9 cellular contexts compared by ENCODE assay signal in the genomic region with DNA sequence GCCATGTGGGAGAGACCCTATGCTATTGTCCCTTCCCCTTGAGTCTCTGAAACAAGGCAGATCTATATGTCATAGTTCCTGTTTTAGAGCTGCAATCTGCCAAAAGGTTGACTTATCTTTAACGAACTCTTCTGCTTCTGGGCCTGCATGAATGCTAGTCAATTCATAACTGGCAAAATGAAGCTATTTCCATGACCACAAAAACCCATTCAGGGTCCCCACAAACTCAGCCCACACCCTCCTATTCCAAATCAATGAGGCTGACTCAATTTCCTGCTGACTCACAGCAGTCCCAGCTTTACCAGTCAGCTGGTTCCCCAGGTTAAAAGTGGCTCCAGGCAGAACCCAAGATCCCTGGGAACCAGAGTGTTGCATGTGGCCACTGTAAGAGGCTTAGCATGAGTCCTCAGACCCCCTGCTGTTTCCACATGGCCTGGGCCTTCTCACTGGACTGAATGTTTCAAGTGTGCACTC.
A peak's percentile ranks its signal among the peaks of the same experiment; 100 is the strongest.
DNase-seq lines count a peak whose midpoint lies in the region; ATAC-seq and TF ChIP-seq lines count a peak whose summit lies in the region.
"Had no signal": no experiment of that assay in that cellular context is flagged by ENCODE, and none has a peak within 500 bp of the region (broad histone marks: within the 10 kb centered on the region; RNA-seq: fewer than 3 reads in every experiment).

No MANE protein-coding gene starts in this region.

- peak; percentile 40 for DNase-seq in GM13977 (ENCODE audit: low spot score)
- DNase-seq in epithelial cell of prostate (ENCODE audit: low read depth, low spot score), result peak; percentile 52
- no peak for DNase-seq in retina
- no peak for DNase-seq in activated CD8-positive, alpha-beta memory T cell treated with anti-CD3 and anti-CD28 coated beads, Interleukin-2, amount 50 U/mL, for 4 hours
- DNase-seq in NCI-H187 treated with DMSO at 0.1 percent for 48 hours (lab: John Stamatoyannopoulos, UW), result no peak
- DNase-seq in NCI-H2081 (lab: John Stamatoyannopoulos, UW), result no peak

- H3K4me3 ChIP-seq in HUES48 (ENCODE audit: low read depth, low read length), result no peak overlapping the region
- H3K4me3 ChIP-seq: tibial artery had no signal

- no peak overlapping the region for H3K9ac ChIP-seq in HUES48 (ENCODE audit: low read depth, low read length)

- no peaks in the 10 kb centered on the region for H3K27me3 ChIP-seq in HUES48 (ENCODE audit: control insufficient read depth, insufficient read depth, low read length)
- H3K27me3 ChIP-seq: tibial artery had no signal

- H3K27ac ChIP-seq in HUES48 (ENCODE audit: low read depth, low read length) (peak overlapping the region; percentile 60), epithelial cell of prostate (peak overlapping the region; percentile 60)
- H3K27ac ChIP-seq: tibial artery had no signal

- H3K9me3 ChIP-seq in HUES48 (ENCODE audit: control insufficient read depth, insufficient read depth, low read length), result no peaks in the 10 kb centered on the region
- H3K9me3 ChIP-seq: tibial artery had no signal

- no peak for TF ChIP-seq CTCF in GM13977 (IDR thresholded peaks at IDR 0.05; ENCODE audit: extremely low read depth, insufficient read depth, missing control alignments)

- in situ Hi-C loops in GM13977 (cut with MboI; ENCODE audit: low pct_unique_long_range_greater_than_20kb, low sequenced_read_pairs, unreplicated experiment), result no loop called here

- peaks cover 9% of the 10 kb centered on the region; the same call in 1 of the 2 replicates for H3K4me1 ChIP-seq in HUES48 (ENCODE audit: control insufficient read depth, insufficient read depth, low read length)
- H3K4me1 ChIP-seq: tibial artery had no signal

- peak; percentile 65 for ATAC-seq in GM21786 (IDR thresholded peaks at IDR 0.05; ENCODE audit: unreplicated experiment)

- H3K36me3 ChIP-seq in HUES48 (ENCODE audit: control insufficient read depth, insufficient read depth, low read length), result no peaks in the 10 kb centered on the region
- H3K36me3 ChIP-seq: tibial artery had no signal

Comparison
In these comparisons a context has a peak if more than half of its experiments do, and no peak if none do; other contexts are left out.
1. DNase-seq: peak in GM13977 (single experiment) and epithelial cell of prostate (single experiment); none in retina (single experiment), activated CD8-positive, alpha-beta memory T cell treated with anti-CD3 and anti-CD28 coated beads, Interleukin-2, amount 50 U/mL, for 4 hours (single experiment), NCI-H187 treated with DMSO at 0.1 percent for 48 hours (single experiment) and NCI-H2081 (0 of 2).